Comparison of ENCODE assay signal across 20 cellular contexts in genomic region chr3:170997966-170998913, GRCh38. TPM values are rescaled to one million over a fixed set of nuclear protein-coding genes. Genes with fewer than 3 reads are reported as not detected.
A peak's percentile ranks its signal among the peaks of the same experiment; 100 is the strongest.
DNase-seq lines count a peak whose midpoint lies in the region; ATAC-seq and TF ChIP-seq lines count a peak whose summit lies in the region.
"Had no signal": no experiment of that assay in that cellular context is flagged by ENCODE, and none has a peak within 500 bp of the region (broad histone marks: within the 10 kb centered on the region; RNA-seq: fewer than 3 reads in every experiment).

No MANE protein-coding gene starts in this region.

- no peaks in the 10 kb centered on the region for H3K36me3 ChIP-seq in RWPE2 (ENCODE audit: low read depth)
- no peaks in the 10 kb centered on the region for H3K36me3 ChIP-seq in mesendoderm (ENCODE audit: control insufficient read depth, insufficient read depth, low read length)
- H3K36me3 ChIP-seq in tibial nerve, result no peaks in the 10 kb centered on the region

- H3K9me3 ChIP-seq in RWPE2 (ENCODE audit: severe bottlenecking) (no peaks in the 10 kb centered on the region), tibial nerve (no peaks in the 10 kb centered on the region)
- H3K9me3 ChIP-seq: uterus had no signal

- no peak for TF ChIP-seq EP300 in tibial nerve (IDR thresholded peaks at IDR 0.05)

- no peak overlapping the region for H3K18ac ChIP-seq in mesendoderm (ENCODE audit: low read length)

- H3K23ac ChIP-seq in mesendoderm (ENCODE audit: low read length), result no peak overlapping the region

- H3K4me1 ChIP-seq in RWPE2 (ENCODE audit: insufficient read depth, poor library complexity, severe bottlenecking) (peaks cover 31% of the 10 kb centered on the region), mesendoderm (ENCODE audit: control insufficient read depth, low read depth, low read length) (peaks cover 2% of the 10 kb centered on the region), tibial nerve (peaks cover 0 to 19% (median 0%) of the 10 kb centered on the region in 4 donors)
- H3K4me1 ChIP-seq: uterus had no signal

- no peaks in the 10 kb centered on the region for H3K79me1 ChIP-seq in mesendoderm (ENCODE audit: low read length)

- H2BK5ac ChIP-seq in mesendoderm (ENCODE audit: low read length), result no peak overlapping the region

- no peaks in the 10 kb centered on the region for H3K9me3 Mint-ChIP-seq in nephron progenitor cell
- H3K9me3 Mint-ChIP-seq: T-helper 2 cell treated with Interferon-gamma antibody and Interleukin-4, amounts not matched to agents 5 μg/mL and 100 μg/mL, for 36 hours had no signal

- H3K9ac ChIP-seq in mesendoderm (ENCODE audit: low read length), result no peak overlapping the region

- H3K27me3 ChIP-seq in RWPE2 (ENCODE audit: insufficient read depth, poor library complexity, severe bottlenecking) (no peaks in the 10 kb centered on the region), mesendoderm (ENCODE audit: insufficient read depth, low read length, poor library complexity) (no peaks in the 10 kb centered on the region), tibial nerve (no peaks in the 10 kb centered on the region)
- H3K27me3 ChIP-seq: uterus had no signal

- no peak overlapping the region for H3K4ac ChIP-seq in mesendoderm (ENCODE audit: low read depth, low read length)

- peak overlapping the region; percentile 8 for H2BK120ac ChIP-seq in mesendoderm (ENCODE audit: low read depth, low read length)

- H3K79me2 ChIP-seq in mesendoderm (ENCODE audit: control insufficient read depth, insufficient read depth, low read length), result no peaks in the 10 kb centered on the region

- H3K27ac ChIP-seq in RWPE2 (ENCODE audit: poor library complexity, severe bottlenecking) (peak overlapping the region; percentile 42), mesendoderm (ENCODE audit: low read depth, low read length) (no peak overlapping the region), tibial nerve (no peak overlapping the region)

- WGBS in mesendoderm (ENCODE audit: extremely low coverage, insufficient coverage, low lambda C conversion rate), result no CpG with 5 or more reads among the region's 5 CpGs
- WGBS in tibial nerve, 2 donors, result 51 to 53% methylated on average over 5 of the region's 5 CpGs

- no peak overlapping the region for H2AK5ac ChIP-seq in mesendoderm (ENCODE audit: low read length)

- H2BK15ac ChIP-seq in mesendoderm (replicated peaks; ENCODE audit: low read depth), result no peak overlapping the region

- no peaks in the 10 kb centered on the region for H3K27me3 Mint-ChIP-seq in nephron progenitor cell (ENCODE audit: low read depth, poor library complexity)

- no peak overlapping the region for H3K56ac ChIP-seq in mesendoderm (ENCODE audit: low read length)

- H3K4me1 Mint-ChIP-seq in nephron progenitor cell, result peaks cover 12% of the 10 kb centered on the region

- H4K5ac ChIP-seq in mesendoderm (ENCODE audit: low read length), result no peak overlapping the region

- H3K4me3 Mint-ChIP-seq in nephron progenitor cell, result no peak overlapping the region
- H3K4me3 Mint-ChIP-seq: T-helper 2 cell treated with Interferon-gamma antibody and Interleukin-4, amounts not matched to agents 5 μg/mL and 100 μg/mL, for 36 hours had no signal

- no peaks in the 10 kb centered on the region for H3K36me3 Mint-ChIP-seq in nephron progenitor cell (ENCODE audit: low read depth)

- no peak overlapping the region for H4K8ac ChIP-seq in mesendoderm (ENCODE audit: low read depth, low read length)

- H3K27ac Mint-ChIP-seq in nephron progenitor cell, result no peak overlapping the region
- H3K27ac Mint-ChIP-seq: T-helper 2 cell treated with Interferon-gamma antibody and Interleukin-4, amounts not matched to agents 5 μg/mL and 100 μg/mL, for 36 hours had no signal

- TF ChIP-seq CTCF in RWPE2 (IDR thresholded peaks at IDR 0.05; ENCODE audit: poor library complexity, severe bottlenecking) (no peak), fibroblast of mammary gland (conservative IDR thresholded peaks at IDR 0.05; ENCODE audit: control insufficient read depth, insufficient read depth, low read depth, low read length) (no peak), tibial nerve (IDR thresholded peaks at IDR 0.05) (no peak), nephron progenitor cell (IDR thresholded peaks at IDR 0.05) (no peak)

- ATAC-seq in RWPE2 (ENCODE audit: low read depth), result no peak
- ATAC-seq: GM12878 had no signal

- TF ChIP-seq POLR2A in tibial nerve (IDR thresholded peaks at IDR 0.05), result no peak

- H3K4me2 ChIP-seq in mesendoderm (ENCODE audit: low read length), result no peak overlapping the region

- H3K4me3 ChIP-seq in RWPE2 (ENCODE audit: severe bottlenecking) (no peak overlapping the region), fibroblast of mammary gland (ENCODE audit: control insufficient read depth, low read depth, low read length) (no peak overlapping the region), mesendoderm (ENCODE audit: low read length) (no peak overlapping the region), tibial nerve (no peak overlapping the region)
- H3K4me3 ChIP-seq: GM12878, uterus had no signal

- peak; percentile 6 for DNase-seq in AG08395 (ENCODE audit: low spot score)
- no peak for DNase-seq in RWPE2 (ENCODE audit: low spot score)
- peak; percentile 45 for DNase-seq in fibroblast of mammary gland (ENCODE audit: low read depth)
- DNase-seq in mesendoderm, result no peak
- DNase-seq in tibial nerve (ENCODE audit: low spot score in 2 of 2), result no peak
- no peak for DNase-seq in nephron progenitor cell
- DNase-seq in activated effector memory CD4-positive, alpha-beta T cell treated with Interleukin-2 at 50 U/mL for 16 hours, result no peak
- no peak for DNase-seq in foreskin melanocyte
- DNase-seq: activated CD4-positive, alpha-beta T cell treated with anti-CD3 and anti-CD28 coated beads, Interleukin-2, amount 50 U/mL, for 48 hours; activated effector memory CD4-positive, alpha-beta T cell treated with anti-CD3 and anti-CD28 coated beads, Interleukin-2, amount 50 U/mL, for 16 hours; central memory CD4-positive, alpha-beta T cell; DMS53; stimulated activated CD4-positive, alpha-beta T cell treated with anti-CD3 and anti-CD28 coated beads, Interleukin-15, amount 100 ng/mL, for 24 hours; stimulated activated CD8-positive, alpha-beta memory T cell treated with anti-CD3 and anti-CD28 coated beads, Interleukin-4, amount 100 ng/mL, for 48 hours had no signal

RNA-seq across cellular contexts. Expression of gene SLC2A2, which starts 28.3 kb away (rescaled TPM):
- polyA plus RNA-seq in mesendoderm (2013, experiment 1 of 2), result not detected
- polyA plus RNA-seq in mesendoderm (2013, experiment 2 of 2), result not detected
- not detected for total RNA-seq in tibial nerve
- total RNA-seq: epithelial cell of proximal tubule, NCI-H460, uterus had no signal
- polyA plus RNA-seq: neural cell had no signal

Comparison
In these comparisons a context has a peak if more than half of its experiments do, and no peak if none do; other contexts are left out.
1. DNase-seq: peak in AG08395 (single experiment) and fibroblast of mammary gland (single experiment); none in RWPE2 (single experiment), mesendoderm (single experiment), tibial nerve (0 of 2), nephron progenitor cell (single experiment), activated effector memory CD4-positive, alpha-beta T cell treated with Interleukin-2 at 50 U/mL for 16 hours (single experiment) and foreskin melanocyte (single experiment).